Comparison of ENCODE assay signal across 11 cellular contexts in genomic region chr19:18013210-18013609, GRCh38. TPM values are rescaled to one million over a fixed set of nuclear protein-coding genes. Genes with fewer than 3 reads are reported as not detected.
DNase-seq lines count a peak whose midpoint lies in the region; ATAC-seq and TF ChIP-seq lines count a peak whose summit lies in the region.
"Had no signal": no experiment of that assay in that cellular context is flagged by ENCODE, and none has a peak within 500 bp of the region (broad histone marks: within the 10 kb centered on the region; RNA-seq: fewer than 3 reads in every experiment).

No MANE protein-coding gene starts in this region.

- no peaks in the 10 kb centered on the region for H3K9me3 Mint-ChIP-seq in CD8-positive, alpha-beta memory T cell

- peak overlapping the region in 3 of 7 donors; percentile 66 to 82 (median 76) for H3K4me3 Mint-ChIP-seq in CD8-positive, alpha-beta memory T cell

- DNase-seq in CD8-positive, alpha-beta memory T cell: no peak
- DNase-seq in Panc1 (ENCODE audit: low read depth, low spot score): no peak
- DNase-seq in effector memory CD4-positive, alpha-beta T cell: no peak
- DNase-seq in psoas muscle: no peak
- no peak for DNase-seq in ACHN
- no peak for DNase-seq in DMS53 (lab: John Stamatoyannopoulos, UW)
- no peak for DNase-seq in NCI-H1105 treated with DMSO at 0.1 percent for 48 hours (lab: John Stamatoyannopoulos, UW)
- DNase-seq: activated effector memory CD4-positive, alpha-beta T cell treated with Interleukin-2 at 50 U/mL for 16 hours; left lung; retina had no signal

- POLR2A ChIA-PET in CD8-positive, alpha-beta memory T cell (lab: Charles Lee): interaction anchor here (1.0 to 2.1 kb wide), 3 partner anchors 18 to 32 kb away, joined by 3 to 6 read pairs (median 4); no protein-coding TSS in a partner anchor
- POLR2A ChIA-PET in Panc1 (lab: Charles Lee): no interaction called here

- peak overlapping the region; percentile 7 to 95 (median 89) for H3K27ac Mint-ChIP-seq in CD8-positive, alpha-beta memory T cell

- peaks cover 10 to 68% (median 23%) of the 10 kb centered on the region in 3 donors for H3K36me3 Mint-ChIP-seq in CD8-positive, alpha-beta memory T cell

- peaks cover 71% of the 10 kb centered on the region for H3K4me1 ChIP-seq in CD8-positive, alpha-beta memory T cell (ENCODE audit: insufficient read depth, low read length)
- H3K4me1 ChIP-seq in Panc1 (ENCODE audit: control insufficient read depth, insufficient read depth, low read length) (peaks cover 19% of the 10 kb centered on the region), psoas muscle (peaks cover 59% of the 10 kb centered on the region)
- peaks cover 51% of the 10 kb centered on the region for H3K4me1 ChIP-seq in effector memory CD4-positive, alpha-beta T cell (ENCODE audit: control insufficient read depth, insufficient read depth, low read length, poor library complexity, severe bottlenecking)

- H3K36me3 ChIP-seq in CD8-positive, alpha-beta memory T cell (ENCODE audit: insufficient read depth, low read length): peaks cover 48% of the 10 kb centered on the region
- H3K36me3 ChIP-seq in Panc1 (ENCODE audit: control insufficient read depth, insufficient read depth, low read length): no peaks in the 10 kb centered on the region
- H3K36me3 ChIP-seq in effector memory CD4-positive, alpha-beta T cell (ENCODE audit: control insufficient read depth, insufficient read depth, low read length): peaks cover 45% of the 10 kb centered on the region
- peaks cover 9 to 68% of the 10 kb centered on the region in 2 donors for H3K36me3 ChIP-seq in psoas muscle (ENCODE audit: insufficient read depth in 1 of 2, low read depth in 1 of 2)

- TF ChIP-seq CTCF in Panc1 (IDR thresholded peaks at IDR 0.05) (no peak), psoas muscle (IDR thresholded peaks at IDR 0.05) (no peak)

- TSS peak; percentile 91 for BruUV-seq in Panc1 (replicated peaks; lab: Mats Ljungman, UMichigan)

- 40 to 59% (median 43%) methylated on average over 8 of the region's 8 CpGs for WGBS in psoas muscle, 3 donors

- H3K4me1 Mint-ChIP-seq in CD8-positive, alpha-beta memory T cell: peaks cover 29 to 66% (median 48%) of the 10 kb centered on the region in 3 donors

- no peak overlapping the region for H3K4me3 ChIP-seq in CD8-positive, alpha-beta memory T cell (ENCODE audit: low read length)
- H3K4me3 ChIP-seq in Panc1 (ENCODE audit: low read depth in 2 of 2, low read length in 2 of 2): no peak overlapping the region
- H3K4me3 ChIP-seq in effector memory CD4-positive, alpha-beta T cell (ENCODE audit: insufficient read depth, low read depth, low read length, poor library complexity, severe bottlenecking): no peak overlapping the region
- H3K4me3 ChIP-seq in psoas muscle: peak overlapping the region; percentile 85
- H3K4me3 ChIP-seq: left lung had no signal

- intact Hi-C loops in Panc1 (cut with micrococcal nuclease; ENCODE audit: unreplicated experiment): no loop called here
- intact Hi-C loops in psoas muscle (cut with DNase I): no loop called here

- in situ Hi-C loops in Panc1 (cut with HindIII; ENCODE audit: low pct_unique_long_range_greater_than_20kb, low sequenced_read_pairs): no loop called here
- in situ Hi-C loops in ACHN (cut with HindIII; ENCODE audit: low pct_ligation_motif_present, low pct_unique_long_range_greater_than_20kb, low sequenced_read_pairs): no loop called here

- no peaks in the 10 kb centered on the region for H3K27me3 ChIP-seq in CD8-positive, alpha-beta memory T cell (ENCODE audit: insufficient read depth, low read length, poor library complexity, severe bottlenecking)
- no peaks in the 10 kb centered on the region for H3K27me3 ChIP-seq in Panc1 (ENCODE audit: control insufficient read depth, insufficient read depth, low read length)
- H3K27me3 ChIP-seq in effector memory CD4-positive, alpha-beta T cell (replicated peaks; ENCODE audit: control insufficient read depth, insufficient read depth, low read length, poor library complexity, severe bottlenecking): no peaks in the 10 kb centered on the region
- no peaks in the 10 kb centered on the region for H3K27me3 ChIP-seq in psoas muscle (ENCODE audit: insufficient read depth in 3 of 3, low read length in 2 of 3)
- H3K27me3 ChIP-seq: left lung had no signal

- CTCF ChIA-PET in CD8-positive, alpha-beta memory T cell (lab: Charles Lee): interaction anchor here (1.1 to 9.8 kb wide), 3 partner anchors 11 to 46 kb away, joined by 5 to 168 read pairs (median 10); no protein-coding TSS in a partner anchor
- CTCF ChIA-PET in Panc1 (lab: Charles Lee): no interaction called here

- no peak overlapping the region for H3K27ac ChIP-seq in CD8-positive, alpha-beta memory T cell (ENCODE audit: low read depth, low read length)
- no peak overlapping the region for H3K27ac ChIP-seq in Panc1 (ENCODE audit: low read length)
- H3K27ac ChIP-seq in effector memory CD4-positive, alpha-beta T cell (ENCODE audit: insufficient read depth, low read length, poor library complexity, severe bottlenecking): peak overlapping the region; percentile 75
- peak overlapping the region; percentile 97 for H3K27ac ChIP-seq in psoas muscle

- no peaks in the 10 kb centered on the region for H3K27me3 Mint-ChIP-seq in CD8-positive, alpha-beta memory T cell

- H3K9me3 ChIP-seq in CD8-positive, alpha-beta memory T cell (ENCODE audit: low read length): no peaks in the 10 kb centered on the region
- H3K9me3 ChIP-seq in Panc1 (ENCODE audit: control insufficient read depth, insufficient read depth, low read depth, low read length): no peaks in the 10 kb centered on the region
- H3K9me3 ChIP-seq in effector memory CD4-positive, alpha-beta T cell (ENCODE audit: control insufficient read depth, low read length): no peaks in the 10 kb centered on the region
- H3K9me3 ChIP-seq in psoas muscle: no peaks in the 10 kb centered on the region
- H3K9me3 ChIP-seq: left lung had no signal

- ATAC-seq in Panc1: no peak; the same call in 1 of the 2 replicates
- peak in 1 of 4 donors; percentile 0 for ATAC-seq in psoas muscle
- no peak for ATAC-seq in HG02884 (IDR thresholded peaks at IDR 0.05; ENCODE audit: unreplicated experiment)
- ATAC-seq: left lung had no signal

RNA-seq across cellular contexts. Expression of gene ARRDC2, which starts 5.2 kb away (rescaled TPM):
- 10 to 100 TPM; 33.5 to 37.1 TPM for total RNA-seq in CD8-positive, alpha-beta memory T cell
- polyA plus RNA-seq in CD8-positive, alpha-beta memory T cell: 45.8 TPM
- total RNA-seq in Panc1 (2021; ENCODE audit: unreplicated experiment): 21.4 TPM
- polyA plus RNA-seq in Panc1 (2012; ENCODE audit: insufficient read length): 25.6 TPM
- total RNA-seq in psoas muscle: 100 to 1,000 TPM in 2 of 4 donors, 10 to 100 TPM in 2; 43.4 to 399 (median 98.4) TPM
- polyA plus RNA-seq in psoas muscle: 100 to 1,000 TPM; 173 to 294 (median 281) TPM

RNA-seq across cellular contexts. Expression of gene KCNN1, which starts 46.3 kb away (rescaled TPM):
- total RNA-seq in CD8-positive, alpha-beta memory T cell: under 1 TPM; 0.13 to 0.15 TPM
- polyA plus RNA-seq in CD8-positive, alpha-beta memory T cell: not detected
- 0.90 TPM for total RNA-seq in Panc1 (2021; ENCODE audit: unreplicated experiment)
- polyA plus RNA-seq in Panc1 (2012; ENCODE audit: insufficient read length): 3.0 TPM
- not detected for total RNA-seq in psoas muscle
- polyA plus RNA-seq in psoas muscle: under 1 TPM in 2 of 3 donors, not detected in 1; 0.01 to 0.06 TPM

Comparison
In these comparisons a context has a peak if more than half of its experiments do, and no peak if none do; other contexts are left out.
1. H3K27ac ChIP-seq: peak in effector memory CD4-positive, alpha-beta T cell (single experiment) and psoas muscle (single experiment); none in CD8-positive, alpha-beta memory T cell (single experiment) and Panc1 (single experiment).